Comparison of ENCODE assay signal across 14 cellular contexts in the genomic region with DNA sequence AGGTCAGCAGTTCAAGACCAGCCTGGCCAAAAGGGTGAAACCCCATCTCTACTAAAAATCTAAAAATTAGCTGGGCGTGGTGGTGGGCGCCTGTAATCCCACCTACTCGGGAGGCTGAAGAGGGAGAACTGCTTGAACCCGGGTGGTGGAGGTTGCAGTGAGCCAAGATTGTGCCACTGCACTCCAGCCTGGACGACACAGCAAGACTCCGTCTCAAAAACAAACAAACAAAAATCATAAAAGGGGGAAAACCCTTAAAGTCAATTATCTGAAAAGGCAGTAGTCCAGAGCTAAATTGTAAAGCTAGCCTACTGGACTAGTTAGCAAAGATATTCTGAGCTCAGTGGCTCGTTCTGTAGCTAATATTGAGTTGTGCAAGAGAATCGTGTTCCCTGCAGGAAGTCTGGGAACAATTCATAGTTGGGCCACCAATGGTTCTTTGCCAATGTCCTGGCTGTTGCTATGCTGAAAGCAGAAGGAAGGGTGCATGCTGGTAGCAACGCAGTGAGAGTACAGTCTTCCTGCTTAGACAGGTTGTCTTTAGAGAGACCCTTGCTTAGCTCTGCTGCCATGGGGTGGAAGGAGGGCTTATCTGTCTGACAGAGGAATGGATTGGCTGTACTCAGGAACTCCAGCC. TPM values are rescaled to one million over a fixed set of nuclear protein-coding genes. Genes with fewer than 3 reads are reported as not detected.
A peak's percentile ranks its signal among the peaks of the same experiment; 100 is the strongest.
DNase-seq lines count a peak whose midpoint lies in the region; ATAC-seq and TF ChIP-seq lines count a peak whose summit lies in the region.
"Had no signal": no experiment of that assay in that cellular context is flagged by ENCODE, and none has a peak within 500 bp of the region (broad histone marks: within the 10 kb centered on the region; RNA-seq: fewer than 3 reads in every experiment).

No MANE protein-coding gene starts in this region.

- H3K79me2 ChIP-seq in GM23248 (ENCODE audit: insufficient read depth): peaks cover 89% of the 10 kb centered on the region

- WGBS in GM23248 (ENCODE audit: low coverage in 1 of 2, low lambda C conversion rate in 2 of 2, missing lambda C conversion rate in 2 of 2), 2 experiments: 69 to 72% methylated on average over 9 of the region's 9 CpGs
- WGBS in neuronal stem cell (ENCODE audit: extremely low coverage in 2 of 2, insufficient read length in 2 of 2, insufficient replicate concordance in 1 of 2), 2 donors: no CpG with 5 or more reads among the region's 9 CpGs

- H3K27me3 Mint-ChIP-seq in activated naive CD8-positive, alpha-beta T cell treated with anti-CD3 and anti-CD28 coated beads for 36 hours: no peaks in the 10 kb centered on the region

- H3K9me2 ChIP-seq in GM23248 (ENCODE audit: insufficient read depth): no peaks in the 10 kb centered on the region

- H3K27ac Mint-ChIP-seq in activated naive CD8-positive, alpha-beta T cell treated with anti-CD3 and anti-CD28 coated beads for 36 hours: peak overlapping the region; percentile 45

- no peak overlapping the region for H3K23ac ChIP-seq in neuronal stem cell (ENCODE audit: low read depth, low read length, poor library complexity)

- DNase-seq in GM23248 (peak; percentile 11), lower lobe of right lung (no peak), NK-92 (lab: John Stamatoyannopoulos, UW; ENCODE audit: unreplicated experiment) (no peak), COLO829 (ENCODE audit: low spot score) (no peak), neuronal stem cell (ENCODE audit: low spot score) (no peak), NCI-H2029 treated with DMSO at 0.1 percent for 48 hours (lab: John Stamatoyannopoulos, UW) (no peak)
- DNase-seq in activated naive CD8-positive, alpha-beta T cell treated with anti-CD3 and anti-CD28 coated beads for 36 hours: no peak
- DNase-seq: activated CD4-positive, CD25-positive, alpha-beta regulatory T cell; BE2C; glutamatergic neuron; MV-4-11; stimulated activated CD8-positive, alpha-beta memory T cell treated with anti-CD3 and anti-CD28 coated beads, Interleukin-4, amount 100 ng/mL, for 48 hours; upper lobe of left lung had no signal

- no peak overlapping the region for H3K18ac ChIP-seq in neuronal stem cell (ENCODE audit: low read length)

- peaks cover 48% of the 10 kb centered on the region for H3K4me1 ChIP-seq in BLaER1
- H3K4me1 ChIP-seq in GM23248 (ENCODE audit: insufficient read depth): peaks cover 18% of the 10 kb centered on the region
- H3K4me1 ChIP-seq in lower lobe of right lung: peaks cover 82% of the 10 kb centered on the region
- H3K4me1 ChIP-seq in neuronal stem cell (ENCODE audit: control insufficient read depth in 2 of 2, insufficient read depth in 1 of 2, low read depth in 1 of 2, low read length in 2 of 2): peaks cover 12 to 20% of the 10 kb centered on the region in 2 donors
- H3K4me1 ChIP-seq: BE2C had no signal

- peak overlapping the region; percentile 94 for H3K4me3 Mint-ChIP-seq in activated naive CD8-positive, alpha-beta T cell treated with anti-CD3 and anti-CD28 coated beads for 36 hours

- H2BK5ac ChIP-seq in neuronal stem cell (ENCODE audit: low read length): no peak overlapping the region

- H3K4me1 Mint-ChIP-seq in activated naive CD8-positive, alpha-beta T cell treated with anti-CD3 and anti-CD28 coated beads for 36 hours: peaks cover 63% of the 10 kb centered on the region

- TF ChIP-seq CTCF in lower lobe of right lung (IDR thresholded peaks at IDR 0.05): no peak

- peaks cover 9% of the 10 kb centered on the region for H3K79me1 ChIP-seq in neuronal stem cell (ENCODE audit: low read depth, low read length)

- H3K4ac ChIP-seq in neuronal stem cell (ENCODE audit: low read length): no peak overlapping the region

- no peak overlapping the region for H2AFZ ChIP-seq in GM23248
- H2AFZ ChIP-seq in neuronal stem cell (ENCODE audit: low read length): no peak overlapping the region

- peaks cover 90% of the 10 kb centered on the region for H3K36me3 Mint-ChIP-seq in activated naive CD8-positive, alpha-beta T cell treated with anti-CD3 and anti-CD28 coated beads for 36 hours

- H3K9me3 ChIP-seq in BLaER1 (no peaks in the 10 kb centered on the region), GM23248 (ENCODE audit: low read depth) (no peaks in the 10 kb centered on the region), lower lobe of right lung (no peaks in the 10 kb centered on the region), neuronal stem cell (replicated peaks in 1 of 2; ENCODE audit: control insufficient read depth in 2 of 2, insufficient read depth in 1 of 2, low read depth in 1 of 2, low read length in 2 of 2) (no peaks in the 10 kb centered on the region)
- H3K9me3 ChIP-seq: BE2C, upper lobe of left lung had no signal

- in situ Hi-C loops in GM23248 (cut with MboI): no loop called here

- peak overlapping the region; percentile 35; the same call in 1 of the 2 replicates for H3K4me2 ChIP-seq in BLaER1
- no peak overlapping the region for H3K4me2 ChIP-seq in GM23248 (ENCODE audit: unreplicated experiment)
- no peak overlapping the region for H3K4me2 ChIP-seq in neuronal stem cell (ENCODE audit: insufficient read depth, low read length, poor library complexity, severe bottlenecking)

- H3F3A ChIP-seq in GM23248 (ENCODE audit: insufficient read depth): peaks cover 50% of the 10 kb centered on the region

- no peak overlapping the region for H4K8ac ChIP-seq in neuronal stem cell (ENCODE audit: low read depth, low read length)

- H3K36me3 ChIP-seq in BLaER1: peaks cover 81% of the 10 kb centered on the region
- H3K36me3 ChIP-seq in GM23248 (ENCODE audit: low read depth): peaks cover 55% of the 10 kb centered on the region
- peaks cover 74% of the 10 kb centered on the region for H3K36me3 ChIP-seq in lower lobe of right lung
- peaks cover 26 to 85% of the 10 kb centered on the region in 2 donors for H3K36me3 ChIP-seq in neuronal stem cell (replicated peaks in 1 of 2; ENCODE audit: control insufficient read depth in 2 of 2, insufficient read depth in 2 of 2, low read length in 2 of 2)

- H3K27me3 ChIP-seq in BLaER1 (no peaks in the 10 kb centered on the region), GM23248 (replicated peaks; ENCODE audit: insufficient read depth) (no peaks in the 10 kb centered on the region), lower lobe of right lung (ENCODE audit: low read depth) (no peaks in the 10 kb centered on the region), neuronal stem cell (ENCODE audit: control insufficient read depth in 3 of 3, insufficient read depth in 3 of 3, low read depth in 1 of 3, low read length in 3 of 3) (no peaks in the 10 kb centered on the region)
- H3K27me3 ChIP-seq: BE2C, upper lobe of left lung had no signal

- no peak overlapping the region for H2BK15ac ChIP-seq in neuronal stem cell (ENCODE audit: low read length)

- ATAC-seq in lower lobe of right lung: no peak

- no peaks in the 10 kb centered on the region for H3K9me3 Mint-ChIP-seq in activated naive CD8-positive, alpha-beta T cell treated with anti-CD3 and anti-CD28 coated beads for 36 hours

- H3K4me3 ChIP-seq in BLaER1: no peak overlapping the region
- H3K4me3 ChIP-seq in GM23248: no peak overlapping the region
- peak overlapping the region; percentile 0 for H3K4me3 ChIP-seq in lower lobe of right lung
- no peak overlapping the region for H3K4me3 ChIP-seq in neuronal stem cell (ENCODE audit: low read length in 2 of 2)

- no peak overlapping the region; the same call in 1 of the 2 replicates for H3K9ac ChIP-seq in BLaER1
- no peak overlapping the region for H3K9ac ChIP-seq in GM23248
- no peak overlapping the region for H3K9ac ChIP-seq in neuronal stem cell (ENCODE audit: low read depth, low read length, poor library complexity)

- no peak overlapping the region for H4K91ac ChIP-seq in neuronal stem cell (ENCODE audit: low read depth, low read length, poor library complexity)

- H3K27ac ChIP-seq in BLaER1: no peak overlapping the region
- no peak overlapping the region for H3K27ac ChIP-seq in GM23248
- no peak overlapping the region for H3K27ac ChIP-seq in lower lobe of right lung
- H3K27ac ChIP-seq in neuronal stem cell (replicated peaks; ENCODE audit: low read length): no peak overlapping the region

- H3K14ac ChIP-seq in neuronal stem cell (ENCODE audit: low read length): no peak overlapping the region

- no peak overlapping the region for H2AK5ac ChIP-seq in neuronal stem cell (ENCODE audit: low read depth, low read length)

- H4K20me1 ChIP-seq in BLaER1 (peaks cover 89% of the 10 kb centered on the region), GM23248 (ENCODE audit: insufficient read depth) (no peaks in the 10 kb centered on the region; the same call in 1 of the 2 replicates)

- intact Hi-C loops in lower lobe of right lung (cut with DNase I): no loop called here

- no peak overlapping the region for H2BK12ac ChIP-seq in neuronal stem cell (ENCODE audit: low read length)

- no peak overlapping the region for H2BK120ac ChIP-seq in neuronal stem cell (ENCODE audit: low read depth, low read length)

RNA-seq across cellular contexts. Expression of a gene that starts 4.3 kb away (rescaled TPM):
- 96.8 and 125 TPM in 2 replicates for total RNA-seq in GM23248 (2014; rRNA removed; shearing (Covaris generic))
- polyA plus RNA-seq in GM23248 (2016; fragmentation: Nextera tagmentation; extraction: Ambion mirVana): 117 and 118 TPM in 2 replicates
- 10 to 100 TPM; 74.9 to 77.2 TPM for total RNA-seq in activated naive CD8-positive, alpha-beta T cell treated with anti-CD3 and anti-CD28 coated beads for 36 hours
- total RNA-seq in lower lobe of right lung: 171 TPM
- 24.7 TPM for polyA plus RNA-seq in neuronal stem cell (2013, experiment 1 of 2)
- 25.4 TPM for polyA plus RNA-seq in neuronal stem cell (2013, experiment 2 of 2)

RNA-seq across cellular contexts. Expression of a gene that starts 30.9 kb away (rescaled TPM):
- total RNA-seq in GM23248 (2014; rRNA removed; shearing (Covaris generic)): 46.0 and 68.6 TPM in 2 replicates
- polyA plus RNA-seq in GM23248 (2016; fragmentation: Nextera tagmentation; extraction: Ambion mirVana): 15.6 and 20.4 TPM in 2 replicates
- total RNA-seq in activated naive CD8-positive, alpha-beta T cell treated with anti-CD3 and anti-CD28 coated beads for 36 hours: 10 to 100 TPM; 21.5 to 23.3 TPM
- 55.5 TPM for total RNA-seq in lower lobe of right lung
- polyA plus RNA-seq in neuronal stem cell (2013, experiment 1 of 2): 7.8 TPM
- 8.5 TPM for polyA plus RNA-seq in neuronal stem cell (2013, experiment 2 of 2)

RNA-seq across cellular contexts. Expression of a gene that starts 31.1 kb away (rescaled TPM):
- total RNA-seq in GM23248 (2014; rRNA removed; shearing (Covaris generic)): 15.4 and 23.8 TPM in 2 replicates
- 12.8 and 15.3 TPM in 2 replicates for polyA plus RNA-seq in GM23248 (2016; fragmentation: Nextera tagmentation; extraction: Ambion mirVana)
- 10 to 100 TPM in 1 of 2 experiments, 1 to 10 TPM in 1; 9.8 to 11.3 TPM for total RNA-seq in activated naive CD8-positive, alpha-beta T cell treated with anti-CD3 and anti-CD28 coated beads for 36 hours
- total RNA-seq in lower lobe of right lung: 19.6 TPM
- 14.0 TPM for polyA plus RNA-seq in neuronal stem cell (2013, experiment 1 of 2)
- 13.1 TPM for polyA plus RNA-seq in neuronal stem cell (2013, experiment 2 of 2)
